Comparison of ENCODE assay signal across 16 cellular contexts in genomic region chr3:195139876-195140240, GRCh38.
DNase-seq lines count a peak whose midpoint lies in the region; ATAC-seq and TF ChIP-seq lines count a peak whose summit lies in the region.
"Had no signal": no experiment of that assay in that cellular context is flagged by ENCODE, and none has a peak within 500 bp of the region (broad histone marks: within the 10 kb centered on the region; RNA-seq: fewer than 3 reads in every experiment).

No MANE protein-coding gene starts in this region.

- peaks cover 17% of the 10 kb centered on the region for H3K9me3 ChIP-seq in BLaER1

- intact Hi-C loops in left colon (cut with DNase I, micrococcal nuclease), result no loop called here
- intact Hi-C loops in sciatic nerve (cut with DNase I), result no loop called here

- H3K4me3 ChIP-seq in BLaER1, result no peak overlapping the region
- H3K4me3 ChIP-seq in brain microvascular endothelial cell (ENCODE audit: low read depth, low read length), result no peak overlapping the region
- H3K4me3 ChIP-seq: tibial nerve had no signal

- peak overlapping the region; percentile 28; the same call in 1 of the 2 replicates for H3K27ac ChIP-seq in BLaER1
- peak overlapping the region; percentile 81 for H3K27ac ChIP-seq in brain microvascular endothelial cell
- H3K27ac ChIP-seq: tibial nerve had no signal

- H3K36me3 ChIP-seq in BLaER1 (peaks cover 19% of the 10 kb centered on the region; the same call in 1 of the 2 replicates), brain microvascular endothelial cell (replicated peaks) (no peaks in the 10 kb centered on the region)

- H4K20me1 ChIP-seq in BLaER1, result no peaks in the 10 kb centered on the region

- no peaks in the 10 kb centered on the region for H3K27me3 ChIP-seq in BLaER1
- H3K27me3 ChIP-seq in brain microvascular endothelial cell (replicated peaks), result no peaks in the 10 kb centered on the region
- H3K27me3 ChIP-seq: tibial nerve had no signal

- in situ Hi-C loops in brain microvascular endothelial cell (cut with HindIII; ENCODE audit: low pct_ligation_motif_present, low sequenced_read_pairs), result no loop called here

- peak; percentile 45 for DNase-seq in HT-29 (ENCODE audit: low spot score)
- peak; percentile 64 for DNase-seq in brain microvascular endothelial cell
- no peak for DNase-seq in left colon
- no peak for DNase-seq in sciatic nerve (ENCODE audit: low spot score)
- no peak for DNase-seq in middle frontal gyrus (ENCODE audit: extremely low spot score, low spot score)
- DNase-seq in NCI-H1105 treated with DMSO at 0.1 percent for 48 hours (lab: John Stamatoyannopoulos, UW), result no peak
- no peak for DNase-seq in activated CD4-positive, alpha-beta T cell treated with anti-CD3 and anti-CD28 coated beads for 1 hour
- DNase-seq: activated CD8-positive, alpha-beta memory T cell treated with anti-CD3 and anti-CD28 coated beads, Interleukin-2, amount 50 U/mL, for 48 hours; C1 segment of cervical spinal cord; immature natural killer cell; NCI-H1105; NCI-H446 had no signal

- H3K4me1 ChIP-seq in BLaER1, result peaks cover 39% of the 10 kb centered on the region
- H3K4me1 ChIP-seq: tibial nerve had no signal

- ATAC-seq in left colon (peak; percentile 70), sciatic nerve (no peak)
- ATAC-seq: HepG2, WTC11 had no signal

- no peak overlapping the region for H3K9ac ChIP-seq in BLaER1

- H3K4me2 ChIP-seq in BLaER1, result peak overlapping the region; percentile 74

- TF ChIP-seq CTCF in brain microvascular endothelial cell (IDR thresholded peaks at IDR 0.05; ENCODE audit: low read depth, low read length, missing control alignments), result no peak

Comparison
In these comparisons a context has a peak if more than half of its experiments do, and no peak if none do; other contexts are left out.
1. DNase-seq: peak in HT-29 (single experiment) and brain microvascular endothelial cell (single experiment); none in left colon (0 of 2), sciatic nerve (single experiment), middle frontal gyrus (single experiment), NCI-H1105 treated with DMSO at 0.1 percent for 48 hours (single experiment) and activated CD4-positive, alpha-beta T cell treated with anti-CD3 and anti-CD28 coated beads for 1 hour (single experiment).